ENCODE assay signal across 21 cellular contexts in the genomic region with DNA sequence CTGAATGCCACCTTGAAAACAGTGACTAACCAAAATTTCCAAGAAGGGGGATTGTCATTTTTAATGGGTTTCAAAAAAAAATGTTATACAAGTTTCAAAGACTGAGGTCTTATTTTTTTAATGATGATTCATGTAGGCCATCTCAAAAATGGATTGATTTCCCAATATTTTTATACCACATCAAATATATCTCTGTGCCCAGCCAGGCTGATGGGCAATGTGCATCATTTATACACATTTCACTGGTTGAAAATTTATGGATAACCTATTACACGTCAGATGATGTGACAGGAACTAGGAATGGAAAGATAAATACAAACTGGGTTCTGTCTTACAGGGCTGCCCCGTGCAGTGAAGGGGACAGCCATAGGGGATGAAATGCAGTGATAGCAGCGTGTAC.
"Had no signal": no experiment of that assay in that cellular context is flagged by ENCODE, and none has a peak within 500 bp of the region (broad histone marks: within the 10 kb centered on the region; RNA-seq: fewer than 3 reads in every experiment).

No MANE protein-coding gene starts in this region.

- H3K27ac Mint-ChIP-seq: naive thymus-derived CD8-positive, alpha-beta T cell; nephron progenitor cell; stimulated activated effector memory CD8-positive, alpha-beta T cell treated with anti-CD3 and anti-CD28 coated beads, Interleukin-12 subunit alpha, Interleukin-12 subunit beta, amount 100 ng/mL, for 72 hours had no signal

- H3K27ac ChIP-seq: coronary artery, left lung, ovary, psoas muscle, sigmoid colon, thoracic aorta, tibial nerve, upper lobe of left lung had no signal

- H3K27me3 ChIP-seq: left lung, ovary, sigmoid colon, tibial nerve, upper lobe of left lung had no signal

- H3K4me3 ChIP-seq: coronary artery, left lung, ovary, psoas muscle, sigmoid colon, thoracic aorta, tibial nerve, upper lobe of left lung had no signal

- H3K36me3 Mint-ChIP-seq: naive thymus-derived CD8-positive, alpha-beta T cell; stimulated activated effector memory CD8-positive, alpha-beta T cell treated with anti-CD3 and anti-CD28 coated beads, Interleukin-12 subunit alpha, Interleukin-12 subunit beta, amount 100 ng/mL, for 72 hours had no signal

- H3K9me3 ChIP-seq: ovary, psoas muscle, thoracic aorta, tibial nerve, upper lobe of left lung had no signal

- H3K4me3 Mint-ChIP-seq: naive thymus-derived CD8-positive, alpha-beta T cell; nephron progenitor cell; stimulated activated effector memory CD8-positive, alpha-beta T cell treated with anti-CD3 and anti-CD28 coated beads, Interleukin-12 subunit alpha, Interleukin-12 subunit beta, amount 100 ng/mL, for 72 hours had no signal

- H3K4me1 ChIP-seq: psoas muscle had no signal

- ATAC-seq: left cardiac atrium; left lung; naive thymus-derived CD8-positive, alpha-beta T cell; psoas muscle; right cardiac atrium; stimulated activated effector memory CD8-positive, alpha-beta T cell treated with anti-CD3 and anti-CD28 coated beads, Interleukin-12 subunit alpha, Interleukin-12 subunit beta, amount 100 ng/mL, for 72 hours had no signal

- H3K36me3 ChIP-seq: left lung, ovary, sigmoid colon, thoracic aorta, tibial nerve, upper lobe of left lung had no signal

- DNase-seq: effector memory CD4-positive, alpha-beta T cell; head of caudate nucleus; kidney; left cardiac atrium; left lung; naive thymus-derived CD8-positive, alpha-beta T cell; nephron progenitor cell; occipital lobe; ovary; posterior cingulate gyrus; psoas muscle; right cardiac atrium; sigmoid colon; stimulated activated CD4-positive, alpha-beta T cell treated with anti-CD3 and anti-CD28 coated beads, Interleukin-2, amount 100 ng/mL, for 24 hours; stimulated activated CD4-positive, alpha-beta T cell treated with anti-CD3 and anti-CD28 coated beads, Interleukin-4, amount 100 ng/mL, for 24 hours; stimulated activated naive CD4-positive, alpha-beta T cell treated with Interleukin-2 at 50 U/mL for 16 hours; upper lobe of left lung had no signal

- H3K9me3 Mint-ChIP-seq: naive thymus-derived CD8-positive, alpha-beta T cell; stimulated activated effector memory CD8-positive, alpha-beta T cell treated with anti-CD3 and anti-CD28 coated beads, Interleukin-12 subunit alpha, Interleukin-12 subunit beta, amount 100 ng/mL, for 72 hours had no signal

- H3K27me3 Mint-ChIP-seq: naive thymus-derived CD8-positive, alpha-beta T cell had no signal
